Comparison of ENCODE assay signal across 1 cellular context in the genomic region with DNA sequence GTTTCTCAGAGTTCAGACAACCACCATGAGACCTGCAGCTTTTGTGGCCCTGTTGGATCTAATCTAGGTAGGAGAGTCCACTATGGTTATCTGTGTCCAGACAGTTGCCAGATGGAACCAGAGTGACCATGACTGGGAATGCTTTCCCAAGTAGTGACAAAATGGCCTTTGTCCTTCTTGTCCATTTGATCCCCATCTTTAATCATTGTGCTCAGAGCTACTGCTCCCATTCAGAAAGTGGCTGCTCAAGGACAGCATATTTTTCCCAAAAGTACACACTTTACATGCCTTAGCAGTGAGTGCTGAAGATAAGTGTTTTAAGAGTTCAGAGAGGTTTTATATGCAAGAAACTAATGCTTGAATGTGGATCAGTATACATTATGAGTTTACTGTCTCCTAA.
TF ChIP-seq lines count a peak whose summit lies in the region.

No MANE protein-coding gene starts in this region.

TF ChIP-seq in H1, 55 proteins besides CTCF, POLR2A, EP300 and RAD21:
- TF ChIP-seq HDAC6 (IDR thresholded peaks at IDR 0.05; ENCODE audit: low read depth, low read length) (no peak), SP4 (IDR thresholded peaks at IDR 0.05; ENCODE audit: low read length) (no peak), JUN (IDR thresholded peaks at IDR 0.05; ENCODE audit: low read depth, low read length) (no peak), SIRT6 (IDR thresholded peaks at IDR 0.05; ENCODE audit: low read length) (no peak), YY1 (IDR thresholded peaks at IDR 0.05; ENCODE audit: low read depth, low read length) (no peak), HDAC2 (IDR thresholded peaks at IDR 0.05; ENCODE audit: borderline replicate concordance in 1 of 2, low read depth in 2 of 2, low read length in 2 of 2) (no peak), JUND (IDR thresholded peaks at IDR 0.05; ENCODE audit: low read length) (no peak), CHD7 (IDR thresholded peaks at IDR 0.05; ENCODE audit: insufficient replicate concordance, low read length) (no peak), RXRA (IDR thresholded peaks at IDR 0.05; ENCODE audit: insufficient read depth, low read depth, low read length) (no peak), CEBPB (IDR thresholded peaks at IDR 0.05; ENCODE audit: low read depth, low read length) (no peak)
